21 cellular contexts compared by ENCODE assay signal in genomic region chrX:130836447-130836846, GRCh38.
DNase-seq lines count a peak whose midpoint lies in the region; ATAC-seq, FAIRE-seq and TF ChIP-seq lines count a peak whose summit lies in the region.
"Had no signal": no experiment of that assay in that cellular context is flagged by ENCODE, and none has a peak within 500 bp of the region (broad histone marks: within the 10 kb centered on the region; RNA-seq: fewer than 3 reads in every experiment).

No MANE protein-coding gene starts in this region.

- H3K36me3 ChIP-seq in K562 (ENCODE audit: control insufficient read depth, insufficient read depth, low read length) (no peaks in the 10 kb centered on the region), mesendoderm (ENCODE audit: control insufficient read depth, insufficient read depth, low read length) (no peaks in the 10 kb centered on the region), gastrocnemius medialis (no peaks in the 10 kb centered on the region)
- H3K36me3 ChIP-seq: SJSA1, tibial nerve had no signal

- no peak overlapping the region for H2BK5ac ChIP-seq in mesendoderm (ENCODE audit: low read length)

- TF ChIP-seq POLR2A in K562 (conservative IDR thresholded peaks at IDR 0.05) (no peak), gastrocnemius medialis (IDR thresholded peaks at IDR 0.05) (no peak)

- H3K27me3 Mint-ChIP-seq in natural killer cell (ENCODE audit: low read depth in 2 of 2): no peaks in the 10 kb centered on the region
- H3K27me3 Mint-ChIP-seq: activated CD4-positive, alpha-beta memory T cell treated with anti-CD3 and anti-CD28 coated beads, Interleukin-2, amount 10 ng/mL, durations not matched to agents 7 days and 5 days had no signal

- H3K4me3 ChIP-seq in K562 (no peak overlapping the region), mesendoderm (ENCODE audit: low read length) (no peak overlapping the region), gastrocnemius medialis (no peak overlapping the region)
- H3K4me3 ChIP-seq: PC-9, SJSA1, tibial nerve had no signal

- no peak overlapping the region for H4K5ac ChIP-seq in mesendoderm (ENCODE audit: low read length)

- CTCF ChIA-PET in K562 (lab: Yijun Ruan, JAX; ENCODE audit: low intra/inter-chr PET ratio): no interaction called here

- TF ChIP-seq CTCF in K562 (IDR thresholded peaks at IDR 0.05 in 2 of 3, conservative IDR thresholded peaks at IDR 0.05 in 1 of 3; ENCODE audit: insufficient read depth in 2 of 3, low read depth in 1 of 3, low read length in 3 of 3) (no peak), natural killer cell (IDR thresholded peaks at IDR 0.05) (no peak), gastrocnemius medialis (IDR thresholded peaks at IDR 0.05 in 4 of 5, conservative IDR thresholded peaks at IDR 0.05 in 1 of 5) (no peak)

- H3K23ac ChIP-seq in mesendoderm (ENCODE audit: low read length): no peak overlapping the region

- no peak overlapping the region for H2AFZ ChIP-seq in K562 (ENCODE audit: low read depth, low read length)
- H2AFZ ChIP-seq: PC-9 had no signal

- intact Hi-C loops in K562 (cut with micrococcal nuclease): no loop called here
- intact Hi-C loops in natural killer cell (cut with micrococcal nuclease): no loop called here
- intact Hi-C loops in gastrocnemius medialis (cut with DNase I; ENCODE audit: low total_unique reads): no loop called here

- no peak overlapping the region for H3K4me2 ChIP-seq in K562 (ENCODE audit: insufficient read depth, low read length)
- no peak overlapping the region for H3K4me2 ChIP-seq in mesendoderm (ENCODE audit: low read length)
- H3K4me2 ChIP-seq: PC-9 had no signal

- H3K36me3 Mint-ChIP-seq in natural killer cell: no peaks in the 10 kb centered on the region

- peak; percentile 75 for FAIRE-seq in K562 (lab: Jason Lieb, UNC)
- FAIRE-seq: HTR-8/SVneo had no signal

- no peak overlapping the region for H3K4me3 Mint-ChIP-seq in natural killer cell
- H3K4me3 Mint-ChIP-seq: activated CD4-positive, alpha-beta memory T cell treated with anti-CD3 and anti-CD28 coated beads, Interleukin-2, amount 10 ng/mL, durations not matched to agents 7 days and 5 days; HFFc6 had no signal

- H3K4ac ChIP-seq in mesendoderm (ENCODE audit: low read depth, low read length): no peak overlapping the region

- H3K56ac ChIP-seq in mesendoderm (ENCODE audit: low read length): no peak overlapping the region

- H3K9ac ChIP-seq in K562 (ENCODE audit: insufficient read depth in 1 of 2, low read depth in 2 of 2, low read length in 2 of 2) (no peak overlapping the region), mesendoderm (ENCODE audit: low read length) (no peak overlapping the region)

- H3K27ac ChIP-seq in K562 (ENCODE audit: extremely low read depth, low read depth, low read length): no peak overlapping the region
- H3K27ac ChIP-seq in mesendoderm (ENCODE audit: low read depth, low read length): no peak overlapping the region
- H3K27ac ChIP-seq in gastrocnemius medialis: no peak overlapping the region
- H3K27ac ChIP-seq: PC-9, SJSA1, tibial nerve had no signal

- no peaks in the 10 kb centered on the region for H4K20me1 ChIP-seq in K562 (replicated peaks; ENCODE audit: control insufficient read depth, insufficient read depth, low read length)

- no TSS peak for BruUV-seq in K562 (replicated peaks; lab: Mats Ljungman, UMichigan)

- H3K4me1 Mint-ChIP-seq in natural killer cell: peaks cover 6 to 14% of the 10 kb centered on the region in 2 donors
- H3K4me1 Mint-ChIP-seq: activated CD4-positive, alpha-beta memory T cell treated with anti-CD3 and anti-CD28 coated beads, Interleukin-2, amount 10 ng/mL, durations not matched to agents 7 days and 5 days had no signal

- no peak overlapping the region for H4K8ac ChIP-seq in mesendoderm (ENCODE audit: low read depth, low read length)

- ATAC-seq in GM18519 (IDR thresholded peaks at IDR 0.05; ENCODE audit: low FRiP score, unreplicated experiment) (peak; percentile 51), HG02885 (IDR thresholded peaks at IDR 0.05; ENCODE audit: poor library complexity, unreplicated experiment) (peak; percentile 52), K562 (peak; percentile 71), natural killer cell (no peak), GM18498 (IDR thresholded peaks at IDR 0.05; ENCODE audit: unreplicated experiment) (no peak), gastrocnemius medialis (no peak)
- ATAC-seq: stimulated activated naive CD8-positive, alpha-beta T cell treated with anti-CD3 and anti-CD28 coated beads, Interleukin-15, Interleukin-2, amounts not matched to agents 100 U/mL and 50 U/mL, for 24 hours had no signal

- POLR2A ChIA-PET in K562 (lab: Yijun Ruan, JAX): no interaction called here

- H3K79me1 ChIP-seq in mesendoderm (ENCODE audit: low read length): no peaks in the 10 kb centered on the region

- peak; percentile 28; the same call in 1 of the 2 replicates for TF ChIP-seq EP300 in K562 (IDR thresholded peaks at IDR 0.05; ENCODE audit: low read length)

- H3K4me1 ChIP-seq in K562 (replicated peaks in 1 of 2; ENCODE audit: control insufficient read depth in 2 of 2, insufficient read depth in 2 of 2, low read length in 2 of 2) (peaks cover 0 to 19% of the 10 kb centered on the region in 2 experiments; a peak in 2 of 5 replicates), mesendoderm (ENCODE audit: control insufficient read depth, low read depth, low read length) (no peaks in the 10 kb centered on the region), gastrocnemius medialis (no peaks in the 10 kb centered on the region)
- H3K4me1 ChIP-seq: SJSA1, tibial nerve had no signal

- H3K9me3 ChIP-seq in K562 (replicated peaks; ENCODE audit: control insufficient read depth, insufficient read depth, low read depth, low read length) (no peaks in the 10 kb centered on the region), gastrocnemius medialis (no peaks in the 10 kb centered on the region)
- H3K9me3 ChIP-seq: SJSA1, tibial nerve had no signal

- H3K18ac ChIP-seq in mesendoderm (ENCODE audit: low read length): no peak overlapping the region

- no peak overlapping the region for H2BK120ac ChIP-seq in mesendoderm (ENCODE audit: low read depth, low read length)

- no peak overlapping the region for H3K27ac Mint-ChIP-seq in natural killer cell
- H3K27ac Mint-ChIP-seq: activated CD4-positive, alpha-beta memory T cell treated with anti-CD3 and anti-CD28 coated beads, Interleukin-2, amount 10 ng/mL, durations not matched to agents 7 days and 5 days; HFFc6 had no signal

- no peak overlapping the region for H2AK5ac ChIP-seq in mesendoderm (ENCODE audit: low read length)

- DNase-seq in K562 (ENCODE audit: extremely low read depth in 1 of 4, low spot score in 3 of 4) (peak in 2 of 4 experiments; percentile 33 to 50), mesendoderm (peak; percentile 79), natural killer cell (no peak), SHP77 (lab: John Stamatoyannopoulos, UW) (no peak), gastrocnemius medialis (no peak)
- DNase-seq: activated CD4-positive, alpha-beta memory T cell treated with anti-CD3 and anti-CD28 coated beads, Interleukin-2, amount 10 ng/mL, durations not matched to agents 7 days and 5 days; activated naive CD4-positive, alpha-beta T cell; amygdala; COR-L47; HFFc6; NCI-H2171 treated with DMSO at 0.1 percent for 48 hours; occipital lobe; PC-9; stimulated activated naive CD8-positive, alpha-beta T cell treated with anti-CD3 and anti-CD28 coated beads, Interleukin-15, Interleukin-2, amounts not matched to agents 100 U/mL and 50 U/mL, for 24 hours; T-helper 2 cell had no signal

- no peaks in the 10 kb centered on the region for H3K27me3 ChIP-seq in K562 (ENCODE audit: control insufficient read depth in 2 of 2, insufficient read depth in 2 of 2, low read length in 2 of 2)
- no peaks in the 10 kb centered on the region for H3K27me3 ChIP-seq in mesendoderm (ENCODE audit: insufficient read depth, low read length, poor library complexity)
- H3K27me3 ChIP-seq in gastrocnemius medialis: no peaks in the 10 kb centered on the region
- H3K27me3 ChIP-seq: SJSA1 had no signal

- no peaks in the 10 kb centered on the region for H3K79me2 ChIP-seq in K562 (ENCODE audit: control insufficient read depth, insufficient read depth, low read length)
- H3K79me2 ChIP-seq in mesendoderm (ENCODE audit: control insufficient read depth, insufficient read depth, low read length): no peaks in the 10 kb centered on the region

- no peaks in the 10 kb centered on the region for H3K9me3 Mint-ChIP-seq in natural killer cell
- H3K9me3 Mint-ChIP-seq: activated CD4-positive, alpha-beta memory T cell treated with anti-CD3 and anti-CD28 coated beads, Interleukin-2, amount 10 ng/mL, durations not matched to agents 7 days and 5 days; HFFc6 had no signal

- H2BK15ac ChIP-seq in mesendoderm (replicated peaks; ENCODE audit: low read depth): no peak overlapping the region

- 5% methylated on average over 2 of the region's 2 CpGs for WGBS in K562 (ENCODE audit: insufficient coverage, low coverage, missing lambda C conversion rate)
- no CpG with 5 or more reads among the region's 2 CpGs for WGBS in mesendoderm (ENCODE audit: extremely low coverage, insufficient coverage, low lambda C conversion rate)

- no peaks in the 10 kb centered on the region for H3K9me1 ChIP-seq in K562 (ENCODE audit: control insufficient read depth, insufficient read depth, low read length)

- TF ChIP-seq RAD21 in K562 (CRISPR knock-in tag; conservative IDR thresholded peaks at IDR 0.05 in 1 of 2, IDR thresholded peaks at IDR 0.05 in 1 of 2): no peak

- in situ Hi-C loops in K562 (cut with MboI) (no loop called here), gastrocnemius medialis (cut with MboI; ENCODE audit: low sequenced_read_pairs in 4 of 4) (no loop called here)

TF ChIP-seq in K562, 482 proteins besides CTCF, POLR2A, EP300 and RAD21 (continues in another document):
- TF ChIP-seq SMARCE1 (IDR thresholded peaks at IDR 0.05): peak; percentile 60; the same call in 1 of the 2 replicates
- TF ChIP-seq, protein P1, sequence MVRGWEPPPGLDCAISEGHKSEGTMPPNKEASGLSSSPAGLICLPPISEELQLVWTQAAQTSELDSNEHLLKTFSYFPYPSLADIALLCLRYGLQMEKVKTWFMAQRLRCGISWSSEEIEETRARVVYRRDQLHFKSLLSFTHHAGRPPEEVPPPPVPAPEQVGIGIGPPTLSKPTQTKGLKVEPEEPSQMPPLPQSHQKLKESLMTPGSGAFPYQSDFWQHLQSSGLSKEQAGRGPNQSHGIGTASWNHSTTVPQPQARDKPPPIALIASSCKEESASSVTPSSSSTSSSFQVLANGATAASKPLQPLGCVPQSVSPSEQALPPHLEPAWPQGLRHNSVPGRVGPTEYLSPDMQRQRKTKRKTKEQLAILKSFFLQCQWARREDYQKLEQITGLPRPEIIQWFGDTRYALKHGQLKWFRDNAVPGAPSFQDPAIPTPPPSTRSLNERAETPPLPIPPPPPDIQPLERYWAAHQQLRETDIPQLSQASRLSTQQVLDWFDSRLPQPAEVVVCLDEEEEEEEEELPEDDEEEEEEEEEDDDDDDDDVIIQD (CRISPR knock-in tag; IDR thresholded peaks at IDR 0.05): no peak
- TF ChIP-seq ELF1 (tag; IDR thresholded peaks at IDR 0.05): peak; percentile 43; the same call in 1 of the 2 replicates
- TF ChIP-seq FOXJ2 (tag; IDR thresholded peaks at IDR 0.05): no peak
- TF ChIP-seq HDAC2 (IDR thresholded peaks at IDR 0.05): 0 out of 2 replicates have a peak, but pooled peaks have one; percentile 37
- peak; percentile 77 for TF ChIP-seq FOSL1 (tag; conservative IDR thresholded peaks at IDR 0.05)
- peak; percentile 37; the same call in 1 of the 2 replicates for TF ChIP-seq TEAD4 (IDR thresholded peaks at IDR 0.05; ENCODE audit: low read length)
- TF ChIP-seq TEAD4 (CRISPR knock-in tag; IDR thresholded peaks at IDR 0.05; ENCODE audit: borderline replicate concordance): no peak

Comparison
In these comparisons a context has a peak if more than half of its experiments do, and no peak if none do; other contexts are left out.
1. ATAC-seq: peak in GM18519 (single experiment), HG02885 (single experiment) and K562 (single experiment); none in natural killer cell (0 of 3), GM18498 (single experiment) and gastrocnemius medialis (0 of 2).